Comparison of ENCODE assay signal across 8 cellular contexts in the genomic region with DNA sequence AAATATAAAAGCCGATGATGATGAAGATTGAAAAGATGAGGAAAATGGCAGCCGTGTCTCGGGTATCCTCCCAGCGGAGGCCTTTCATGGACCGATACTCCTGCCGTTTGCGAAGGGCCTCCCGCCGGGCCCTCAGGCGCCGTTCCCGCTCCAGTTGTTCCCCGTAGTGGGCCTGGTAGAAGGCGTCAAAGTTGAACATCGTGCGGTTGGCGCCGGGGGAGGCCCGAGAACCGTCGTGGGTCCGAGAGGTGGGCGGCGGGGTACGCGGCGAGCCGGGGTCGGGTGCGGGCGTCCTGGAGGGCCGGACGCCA. TPM values are rescaled to one million over a fixed set of nuclear protein-coding genes. Genes with fewer than 3 reads are reported as not detected.
DNase-seq lines count a peak whose midpoint lies in the region; ATAC-seq and TF ChIP-seq lines count a peak whose summit lies in the region.

No MANE protein-coding gene starts in this region.

- peak overlapping the region; percentile 96; the same call in 1 of the 2 replicates for H2AFZ ChIP-seq in Karpas-422 (ENCODE audit: low read length)

- H3K36me3 ChIP-seq in Karpas-422 (ENCODE audit: insufficient read depth, low read length) = peaks cover 8% of the 10 kb centered on the region; the same call in 1 of the 2 replicates
- peaks cover 5 to 26% of the 10 kb centered on the region in 2 donors for H3K36me3 ChIP-seq in duodenal mucosa (ENCODE audit: control insufficient read depth in 1 of 2, insufficient read depth in 2 of 2, low read length in 2 of 2)

- H4K20me1 ChIP-seq in Karpas-422 (ENCODE audit: insufficient read depth, low read depth, low read length) = no peaks in the 10 kb centered on the region; the same call in 1 of the 2 replicates

- H3K9me3 ChIP-seq in Karpas-422 (ENCODE audit: low read length) = no peaks in the 10 kb centered on the region
- no peaks in the 10 kb centered on the region for H3K9me3 ChIP-seq in duodenal mucosa (ENCODE audit: control insufficient read depth in 1 of 2, low read length in 2 of 2)

- DNase-seq in Karpas-422 = no peak
- no peak for DNase-seq in NCI-H510A (lab: John Stamatoyannopoulos, UW)
- no peak for DNase-seq in SHP77 treated with DMSO at 0.1 percent for 48 hours (lab: John Stamatoyannopoulos, UW)
- DNase-seq in SK-N-DZ (ENCODE audit: low spot score) = no peak

- H3K4me1 ChIP-seq in Karpas-422 (ENCODE audit: low read length) = peaks cover 25% of the 10 kb centered on the region
- H3K4me1 ChIP-seq in duodenal mucosa (ENCODE audit: control insufficient read depth in 1 of 2, insufficient read depth in 2 of 2, low read length in 2 of 2) = peaks cover 16 to 24% of the 10 kb centered on the region in 2 donors

- peaks cover 68% of the 10 kb centered on the region for H3K79me2 ChIP-seq in Karpas-422 (ENCODE audit: low read length)

- peaks cover 30% of the 10 kb centered on the region for H3K4me1 Mint-ChIP-seq in nephron

- H3K36me3 Mint-ChIP-seq in nephron (ENCODE audit: low read depth) = peaks cover 30% of the 10 kb centered on the region

- H3K27me3 ChIP-seq in Karpas-422 (ENCODE audit: low read length) (no peaks in the 10 kb centered on the region), duodenal mucosa (ENCODE audit: control insufficient read depth in 1 of 2, insufficient read depth in 2 of 2, low read length in 2 of 2) (no peaks in the 10 kb centered on the region)

- H3K9me3 Mint-ChIP-seq in nephron = no peaks in the 10 kb centered on the region

- peak overlapping the region in 2 of 3 experiments; percentile 69 to 81 for H3K27ac Mint-ChIP-seq in nephron

- no peaks in the 10 kb centered on the region for H3K9me2 ChIP-seq in Karpas-422 (replicated peaks; ENCODE audit: insufficient read depth, low read length)

- H3K4me2 ChIP-seq in Karpas-422 (ENCODE audit: low read depth, low read length, poor library complexity, severe bottlenecking) = peak overlapping the region; percentile 87

- peak overlapping the region; percentile 93 to 99 (median 98) for H3K4me3 Mint-ChIP-seq in nephron

- H3K9ac ChIP-seq in Karpas-422 (ENCODE audit: low read length) (peak overlapping the region; percentile 79), duodenal mucosa (ENCODE audit: low read depth in 1 of 2, low read length in 2 of 2) (peak overlapping the region; percentile 87 to 90)

- ATAC-seq in GM18517 (IDR thresholded peaks at IDR 0.05; ENCODE audit: unreplicated experiment) = peak; percentile 8
- no peak for ATAC-seq in GM19397 (IDR thresholded peaks at IDR 0.05; ENCODE audit: unreplicated experiment)

- no peaks in the 10 kb centered on the region for H3K27me3 Mint-ChIP-seq in nephron (ENCODE audit: low read depth)

- H3K4me3 ChIP-seq in Karpas-422 (ENCODE audit: low read length) (peak overlapping the region; percentile 100), duodenal mucosa (ENCODE audit: low read depth in 1 of 2, low read length in 2 of 2) (peak overlapping the region; percentile 91 to 99)

- H3K27ac ChIP-seq in Karpas-422 (ENCODE audit: low read length) = no peak overlapping the region
- peak overlapping the region; percentile 71 for H3K27ac ChIP-seq in duodenal mucosa (ENCODE audit: low read depth, low read length)

- no peak for TF ChIP-seq CTCF in nephron (IDR thresholded peaks at IDR 0.05; ENCODE audit: unreplicated experiment in 3 of 3)

RNA-seq across cellular contexts. Expression of gene DNAJC30, which starts 0.6 kb away (rescaled TPM):
- 1.3 and 6.1 TPM in 2 replicates for total RNA-seq in Karpas-422 (2014; rRNA removed; shearing (Covaris generic); ENCODE audit: low replicate concordance)
- polyA plus RNA-seq in SK-N-DZ (2014; cell fraction: cytosol; rRNA removed) = 1.4 and 2.0 TPM in 2 replicates
- 1.1 and 2.0 TPM in 2 replicates for polyA plus RNA-seq in SK-N-DZ (2014; cell fraction: nucleus; rRNA removed)

RNA-seq across cellular contexts. Expression of gene BUD23, which starts 0.7 kb away (rescaled TPM):
- total RNA-seq in Karpas-422 (2014; rRNA removed; shearing (Covaris generic); ENCODE audit: low replicate concordance) = 41.9 and 85.9 TPM in 2 replicates
- 54.7 and 61.5 TPM in 2 replicates for polyA plus RNA-seq in SK-N-DZ (2014; cell fraction: cytosol; rRNA removed)
- 31.6 and 34.5 TPM in 2 replicates for polyA plus RNA-seq in SK-N-DZ (2014; cell fraction: nucleus; rRNA removed)

RNA-seq across cellular contexts. Expression of gene VPS37D, which starts 15.1 kb away (rescaled TPM):
- total RNA-seq in Karpas-422 (2014; rRNA removed; shearing (Covaris generic); ENCODE audit: low replicate concordance) = not detected in 2 replicates
- 7.9 and 12.0 TPM in 2 replicates for polyA plus RNA-seq in SK-N-DZ (2014; cell fraction: cytosol; rRNA removed)
- polyA plus RNA-seq in SK-N-DZ (2014; cell fraction: nucleus; rRNA removed) = 5.2 and 10.8 TPM in 2 replicates

RNA-seq across cellular contexts. Expression of gene STX1A, which starts 36.8 kb away (rescaled TPM):
- 3.7 and 5.5 TPM in 2 replicates for total RNA-seq in Karpas-422 (2014; rRNA removed; shearing (Covaris generic); ENCODE audit: low replicate concordance)
- polyA plus RNA-seq in SK-N-DZ (2014; cell fraction: cytosol; rRNA removed) = 21.1 and 30.9 TPM in 2 replicates
- 120 and 134 TPM in 2 replicates for polyA plus RNA-seq in SK-N-DZ (2014; cell fraction: nucleus; rRNA removed)

RNA-seq across cellular contexts. Expression of gene ABHD11, which starts 55.9 kb away (rescaled TPM):
- total RNA-seq in Karpas-422 (2014; rRNA removed; shearing (Covaris generic); ENCODE audit: low replicate concordance) = 14.3 and 18.3 TPM in 2 replicates
- 5.8 and 7.9 TPM in 2 replicates for polyA plus RNA-seq in SK-N-DZ (2014; cell fraction: cytosol; rRNA removed)
- polyA plus RNA-seq in SK-N-DZ (2014; cell fraction: nucleus; rRNA removed) = 2.4 and 6.5 TPM in 2 replicates
